In the genomic region with DNA sequence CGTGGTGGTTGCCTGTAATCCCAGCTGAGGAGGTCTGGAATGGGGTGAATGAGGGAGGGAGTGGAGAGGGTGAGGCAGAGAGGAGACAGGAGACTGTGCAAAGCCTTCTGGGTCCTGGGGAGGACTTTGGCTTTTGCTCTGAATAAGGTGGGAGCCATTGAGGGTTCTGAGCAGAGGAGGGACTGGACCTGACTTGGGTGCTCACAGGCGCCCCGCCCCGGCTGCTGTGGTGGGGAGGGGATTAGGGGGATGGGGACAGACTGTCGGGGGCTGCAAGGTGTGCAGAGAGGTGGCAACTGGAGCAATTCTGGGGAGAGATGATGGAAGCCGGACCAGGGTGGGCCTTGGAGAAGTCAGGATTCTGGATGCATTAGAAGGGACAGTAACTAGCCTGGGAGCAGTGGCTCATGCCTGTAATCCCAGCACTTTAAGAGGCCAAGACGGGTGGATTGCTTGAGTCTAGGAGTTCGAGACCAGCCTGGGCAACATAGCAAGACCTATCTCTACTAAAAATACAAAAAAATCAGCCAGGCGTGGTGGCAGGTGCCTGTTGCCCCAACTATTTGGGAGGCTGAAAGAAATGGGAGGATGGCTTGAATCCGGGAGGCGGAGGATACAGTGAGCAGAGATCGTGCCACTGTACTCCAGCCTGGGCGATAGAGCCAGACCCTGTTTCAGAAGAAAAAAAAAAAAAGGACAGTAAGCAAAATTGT, we compare ENCODE assay signal across 8 cellular contexts. TPM values are rescaled to one million over a fixed set of nuclear protein-coding genes. Genes with fewer than 3 reads are reported as not detected.
A peak's percentile ranks its signal among the peaks of the same experiment; 100 is the strongest.
DNase-seq lines count a peak whose midpoint lies in the region; ATAC-seq, FAIRE-seq and TF ChIP-seq lines count a peak whose summit lies in the region.

No MANE protein-coding gene starts in this region.

- no peaks in the 10 kb centered on the region for H3K9me3 ChIP-seq in CD8-positive, alpha-beta T cell (ENCODE audit: low read length)
- H3K9me3 ChIP-seq in Peyer's patch (no peaks in the 10 kb centered on the region), endothelial cell of umbilical vein (replicated peaks; ENCODE audit: control insufficient read depth, insufficient read depth, low read length) (no peaks in the 10 kb centered on the region), trophoblast cell (ENCODE audit: insufficient read depth, low read depth, low read length) (no peaks in the 10 kb centered on the region)

- no peak overlapping the region for H3K4ac ChIP-seq in trophoblast cell (ENCODE audit: low read depth, low read length)

- H3K79me1 ChIP-seq in trophoblast cell (ENCODE audit: low read length): peaks cover 20% of the 10 kb centered on the region

- DNase-seq in CD8-positive, alpha-beta T cell: no peak
- DNase-seq in Peyer's patch: no peak
- no peak for DNase-seq in endothelial cell of umbilical vein (ENCODE audit: low read depth, low spot score)
- no peak for DNase-seq in trophoblast cell
- no peak for DNase-seq in GM20000 (ENCODE audit: low spot score)
- no peak for DNase-seq in stimulated activated CD4-positive, alpha-beta T cell treated with anti-CD3 and anti-CD28 coated beads, Interleukin-2, amount 100 ng/mL, for 48 hours
- no peak for DNase-seq in stimulated activated CD4-positive, alpha-beta T cell treated with anti-CD3 and anti-CD28 coated beads, Interleukin-1b, Interleukin-23, amount 100 ng/mL, for 48 hours

- H2AK5ac ChIP-seq in trophoblast cell (ENCODE audit: low read length): peak overlapping the region; percentile 13

- BruUV-seq in endothelial cell of umbilical vein (replicated peaks; lab: Mats Ljungman, UMichigan): no TSS peak

- H4K20me1 ChIP-seq in endothelial cell of umbilical vein (replicated peaks; ENCODE audit: control insufficient read depth, extremely low read depth, insufficient read depth, low read length): no peaks in the 10 kb centered on the region

- H3K36me3 ChIP-seq in CD8-positive, alpha-beta T cell (ENCODE audit: insufficient read depth, low read length): no peaks in the 10 kb centered on the region
- H3K36me3 ChIP-seq in Peyer's patch: no peaks in the 10 kb centered on the region
- no peaks in the 10 kb centered on the region for H3K36me3 ChIP-seq in endothelial cell of umbilical vein (ENCODE audit: control insufficient read depth in 2 of 2, extremely low read depth in 1 of 2, insufficient read depth in 2 of 2, low read length in 2 of 2)
- H3K36me3 ChIP-seq in trophoblast cell (ENCODE audit: control insufficient read depth in 1 of 2, insufficient read depth in 2 of 2, low read length in 2 of 2): no peaks in the 10 kb centered on the region

- TF ChIP-seq CTCF in CD8-positive, alpha-beta T cell (IDR thresholded peaks at IDR 0.05): no peak
- no peak for TF ChIP-seq CTCF in Peyer's patch (IDR thresholded peaks at IDR 0.05)
- no peak for TF ChIP-seq CTCF in endothelial cell of umbilical vein (IDR thresholded peaks at IDR 0.05; ENCODE audit: extremely low read depth in 1 of 2, insufficient read depth in 1 of 2, low read depth in 1 of 2, low read length in 2 of 2)
- no peak for TF ChIP-seq CTCF in GM20000 (IDR thresholded peaks at IDR 0.05; ENCODE audit: extremely low read depth, missing control alignments)

- FAIRE-seq in endothelial cell of umbilical vein (lab: Jason Lieb, UNC): no peak

- ATAC-seq in CD8-positive, alpha-beta T cell: no peak
- ATAC-seq in HG02763 (IDR thresholded peaks at IDR 0.05; ENCODE audit: unreplicated experiment): no peak

- H3K79me2 ChIP-seq in endothelial cell of umbilical vein (ENCODE audit: control insufficient read depth, insufficient read depth, low read length): no peaks in the 10 kb centered on the region
- peaks cover 8% of the 10 kb centered on the region for H3K79me2 ChIP-seq in trophoblast cell (ENCODE audit: control insufficient read depth, insufficient read depth, low read length, poor library complexity)

- H4K91ac ChIP-seq in trophoblast cell (ENCODE audit: low read depth, low read length): peak overlapping the region; percentile 100

- no peak overlapping the region for H3K4me3 ChIP-seq in CD8-positive, alpha-beta T cell (ENCODE audit: low read depth, low read length)
- H3K4me3 ChIP-seq in Peyer's patch: no peak overlapping the region
- H3K4me3 ChIP-seq in endothelial cell of umbilical vein (replicated peaks in 1 of 3; ENCODE audit: insufficient read depth in 1 of 3, low read depth in 1 of 3, low read length in 3 of 3): no peak overlapping the region
- H3K4me3 ChIP-seq in trophoblast cell (ENCODE audit: low read depth, low read length): no peak overlapping the region

- no peak overlapping the region for H2AFZ ChIP-seq in endothelial cell of umbilical vein (ENCODE audit: low read depth, low read length)
- no peak overlapping the region for H2AFZ ChIP-seq in trophoblast cell (ENCODE audit: insufficient read depth, low read length, poor library complexity)

- peaks cover 9% of the 10 kb centered on the region for H3K27me3 Mint-ChIP-seq in CD8-positive, alpha-beta T cell (ENCODE audit: low read depth)

- no peak overlapping the region for H4K12ac ChIP-seq in trophoblast cell (ENCODE audit: low read depth, low read length)

- peaks cover 24% of the 10 kb centered on the region for H3K4me1 ChIP-seq in CD8-positive, alpha-beta T cell (ENCODE audit: insufficient read depth, low read length)
- H3K4me1 ChIP-seq in Peyer's patch (peaks cover 0 to 21% (median 14%) of the 10 kb centered on the region in 4 donors), endothelial cell of umbilical vein (ENCODE audit: control insufficient read depth, extremely low read depth, insufficient read depth, low read length) (peaks cover 11% of the 10 kb centered on the region), trophoblast cell (ENCODE audit: control insufficient read depth in 1 of 2, insufficient read depth in 2 of 2, low read length in 2 of 2) (peaks cover 10 to 14% of the 10 kb centered on the region in 2 experiments)

- peaks cover 24% of the 10 kb centered on the region for H3K4me1 Mint-ChIP-seq in CD8-positive, alpha-beta T cell (ENCODE audit: low read depth)

- H3K4me2 ChIP-seq in endothelial cell of umbilical vein (ENCODE audit: insufficient read depth, low read length): no peak overlapping the region
- H3K4me2 ChIP-seq in trophoblast cell (ENCODE audit: low read length): no peak overlapping the region

- no peaks in the 10 kb centered on the region for H3K9me3 Mint-ChIP-seq in CD8-positive, alpha-beta T cell

- POLR2A ChIA-PET in CD8-positive, alpha-beta T cell (lab: Charles Lee): interaction anchor here (1.0 to 2.5 kb wide), 3 partner anchors 25 to 73 kb away, joined by 3 to 24 read pairs (median 9); partner anchors contain the start of gene ZSWIM4
- POLR2A ChIA-PET in endothelial cell of umbilical vein (lab: Charles Lee): interaction anchor here (1.8 to 2.0 kb wide), 2 partner anchors 21 to 24 kb away, joined by 16 to 25 read pairs; no protein-coding TSS in a partner anchor

- peak overlapping the region; percentile 95 for H2BK12ac ChIP-seq in trophoblast cell (ENCODE audit: low read length)

- no peaks in the 10 kb centered on the region for H3K27me3 ChIP-seq in CD8-positive, alpha-beta T cell (ENCODE audit: insufficient read depth, low read length)
- no peaks in the 10 kb centered on the region for H3K27me3 ChIP-seq in Peyer's patch
- H3K27me3 ChIP-seq in endothelial cell of umbilical vein (ENCODE audit: control insufficient read depth in 2 of 2, insufficient read depth in 2 of 2, low read length in 2 of 2): no peaks in the 10 kb centered on the region
- peaks cover 3% of the 10 kb centered on the region for H3K27me3 ChIP-seq in trophoblast cell (ENCODE audit: insufficient read depth, low read length)

- TF ChIP-seq POLR2A in Peyer's patch (IDR thresholded peaks at IDR 0.05): no peak
- TF ChIP-seq POLR2A in endothelial cell of umbilical vein (IDR thresholded peaks at IDR 0.05; ENCODE audit: low read depth, low read length): no peak

- WGBS in trophoblast cell (ENCODE audit: extremely low coverage, insufficient coverage, insufficient read length): no CpG with 5 or more reads among the region's 13 CpGs

- dilution Hi-C loops in endothelial cell of umbilical vein (cut with MboI; ENCODE audit: extremely low pct_ligation_motif_present, low sequenced_read_pairs): no loop called here

- no peaks in the 10 kb centered on the region for H3K9me1 ChIP-seq in endothelial cell of umbilical vein (replicated peaks; ENCODE audit: control insufficient read depth, extremely low read depth, insufficient read depth, low read length)

- H2BK120ac ChIP-seq in trophoblast cell (ENCODE audit: insufficient read depth, low read length, poor library complexity): peak overlapping the region; percentile 100

- peak overlapping the region; percentile 96 for H3K27ac Mint-ChIP-seq in CD8-positive, alpha-beta T cell

- no peaks in the 10 kb centered on the region for H3K36me3 Mint-ChIP-seq in CD8-positive, alpha-beta T cell

- H3K9ac ChIP-seq in endothelial cell of umbilical vein (replicated peaks; ENCODE audit: extremely low read depth, insufficient read depth, low read length): no peak overlapping the region
- no peak overlapping the region for H3K9ac ChIP-seq in trophoblast cell (ENCODE audit: low read length)

- intact Hi-C loops in CD8-positive, alpha-beta T cell (cut with DNase I, micrococcal nuclease): loop anchor here (1.0 to 5.0 kb wide), 4 partner anchors 10 to 584 kb away; no protein-coding TSS in a partner anchor
- intact Hi-C loops in endothelial cell of umbilical vein (cut with micrococcal nuclease): no loop called here

- H3K27ac ChIP-seq in CD8-positive, alpha-beta T cell (ENCODE audit: low read depth, low read length): no peak overlapping the region
- H3K27ac ChIP-seq in Peyer's patch: peak overlapping the region; percentile 83 to 90 (median 84)
- H3K27ac ChIP-seq in endothelial cell of umbilical vein (ENCODE audit: insufficient read depth, low read depth, low read length): peak overlapping the region; percentile 99
- no peak overlapping the region for H3K27ac ChIP-seq in trophoblast cell (ENCODE audit: low read depth, low read length)

- peak overlapping the region; percentile 13 for H3K14ac ChIP-seq in trophoblast cell (ENCODE audit: low read length)

- H4K8ac ChIP-seq in trophoblast cell (ENCODE audit: low read depth, low read length): no peak overlapping the region

- CTCF ChIA-PET in CD8-positive, alpha-beta T cell (lab: Charles Lee): interaction anchor here (0.6 to 11.9 kb wide), 15 partner anchors 9 to 271 kb away, joined by 3 to 263 read pairs (median 9); partner anchors contain the start of genes MRI1 and ZSWIM4
- CTCF ChIA-PET in endothelial cell of umbilical vein (lab: Charles Lee): interaction anchor here (0.9 to 6.1 kb wide), 12 partner anchors 8 to 212 kb away, joined by 3 to 77 read pairs (median 18); partner anchors contain the start of genes C19orf53, MISP3 and ZSWIM4

- H3K23ac ChIP-seq in trophoblast cell (ENCODE audit: low read length): no peak overlapping the region

- peak overlapping the region; percentile 2 for H2BK5ac ChIP-seq in trophoblast cell (ENCODE audit: low read depth, low read length, poor library complexity)

- H3K4me3 Mint-ChIP-seq in CD8-positive, alpha-beta T cell: peak overlapping the region; percentile 92

- H3K18ac ChIP-seq in trophoblast cell (ENCODE audit: low read length): no peak overlapping the region

RNA-seq across cellular contexts. Expression of gene NANOS3, which starts 16.1 kb away (rescaled TPM):
- not detected for total RNA-seq in CD8-positive, alpha-beta T cell
- total RNA-seq in Peyer's patch (not detected), endothelial cell of umbilical vein (3.4 and 4.4 TPM in 2 replicates)
- polyA plus RNA-seq in endothelial cell of umbilical vein: 1.0 and 1.5 TPM in 2 replicates
- 0.38 and 0.93 TPM in 2 replicates for polyA plus RNA-seq in endothelial cell of umbilical vein (2011; cell fraction: cytosol; rRNA removed)
- 0.55 and 1.3 TPM in 2 replicates for polyA plus RNA-seq in endothelial cell of umbilical vein (2011; cell fraction: nucleus; rRNA removed)
- polyA plus RNA-seq in endothelial cell of umbilical vein (2012): 1.6 and 1.7 TPM in 2 replicates
- 0.72 TPM in 1 of 2 replicates, not detected in the other for polyA minus RNA-seq in endothelial cell of umbilical vein
- polyA minus RNA-seq in endothelial cell of umbilical vein (2011; cell fraction: cytosol; rRNA and poly(A)+ RNA removed): not detected
- 2.5 TPM in 1 of 2 replicates, not detected in the other for polyA minus RNA-seq in endothelial cell of umbilical vein (2011; cell fraction: nucleus; rRNA and poly(A)+ RNA removed)
- polyA plus RNA-seq in trophoblast cell (2013): 1.8 and 2.0 TPM in 2 replicates

RNA-seq across cellular contexts. Expression of gene BRME1, which starts 45.1 kb away (rescaled TPM):
- 1 to 10 TPM; 1.0 to 1.2 TPM for total RNA-seq in CD8-positive, alpha-beta T cell
- total RNA-seq in Peyer's patch (10 to 100 TPM in 3 of 4 donors, 1 to 10 TPM in 1; 7.4 to 73.1 (median 41.2) TPM), endothelial cell of umbilical vein (1.5 and 2.5 TPM in 2 replicates)
- 0.69 and 0.86 TPM in 2 replicates for polyA plus RNA-seq in endothelial cell of umbilical vein
- polyA plus RNA-seq in endothelial cell of umbilical vein (2011; cell fraction: cytosol; rRNA removed): 0.39 and 0.76 TPM in 2 replicates
- polyA plus RNA-seq in endothelial cell of umbilical vein (2011; cell fraction: nucleus; rRNA removed): 2.4 and 2.9 TPM in 2 replicates
- 0.50 and 1.1 TPM in 2 replicates for polyA plus RNA-seq in endothelial cell of umbilical vein (2012)
- 0.56 and 0.66 TPM in 2 replicates for polyA minus RNA-seq in endothelial cell of umbilical vein
- polyA minus RNA-seq in endothelial cell of umbilical vein (2011; cell fraction: cytosol; rRNA and poly(A)+ RNA removed): 5.5 TPM
- polyA minus RNA-seq in endothelial cell of umbilical vein (2011; cell fraction: nucleus; rRNA and poly(A)+ RNA removed): 0.82 and 1.2 TPM in 2 replicates
- 1.1 TPM in 2 replicates for polyA plus RNA-seq in trophoblast cell (2013)

RNA-seq across cellular contexts. Expression of gene CC2D1A, which starts 45.2 kb away (rescaled TPM):
- total RNA-seq in CD8-positive, alpha-beta T cell: 10 to 100 TPM; 11.3 to 16.0 TPM
- total RNA-seq in Peyer's patch (100 to 1,000 TPM in 3 of 4 donors, 10 to 100 TPM in 1; 97.4 to 235 (median 184) TPM), endothelial cell of umbilical vein (29.8 and 33.7 TPM in 2 replicates)
- polyA plus RNA-seq in endothelial cell of umbilical vein: 13.6 and 14.9 TPM in 2 replicates
- 8.8 and 11.9 TPM in 2 replicates for polyA plus RNA-seq in endothelial cell of umbilical vein (2011; cell fraction: cytosol; rRNA removed)
- 52.8 and 58.8 TPM in 2 replicates for polyA plus RNA-seq in endothelial cell of umbilical vein (2011; cell fraction: nucleus; rRNA removed)
- polyA plus RNA-seq in endothelial cell of umbilical vein (2012): 18.0 and 20.7 TPM in 2 replicates
- 7.1 and 12.5 TPM in 2 replicates for polyA minus RNA-seq in endothelial cell of umbilical vein
- polyA minus RNA-seq in endothelial cell of umbilical vein (2011; cell fraction: cytosol; rRNA and poly(A)+ RNA removed): 12.3 TPM
- polyA minus RNA-seq in endothelial cell of umbilical vein (2011; cell fraction: nucleus; rRNA and poly(A)+ RNA removed): 12.0 and 18.0 TPM in 2 replicates
- 17.6 and 17.8 TPM in 2 replicates for polyA plus RNA-seq in trophoblast cell (2013)

Comparison
In these comparisons a context has a peak if more than half of its experiments do, and no peak if none do; other contexts are left out.
1. H3K27ac ChIP-seq: peak in Peyer's patch (4 of 4) and endothelial cell of umbilical vein (single experiment); none in CD8-positive, alpha-beta T cell (single experiment) and trophoblast cell (single experiment).